ENCODE assay signal across 12 cellular contexts in genomic region chr6:141402489-141402888, GRCh38.
A peak's percentile ranks its signal among the peaks of the same experiment; 100 is the strongest.
DNase-seq lines count a peak whose midpoint lies in the region; ATAC-seq and TF ChIP-seq lines count a peak whose summit lies in the region.
"Had no signal": no experiment of that assay in that cellular context is flagged by ENCODE, and none has a peak within 500 bp of the region (broad histone marks: within the 10 kb centered on the region; RNA-seq: fewer than 3 reads in every experiment).

No MANE protein-coding gene starts in this region.

- H4K20me1 ChIP-seq in OCI-LY1 (ENCODE audit: insufficient read depth, low read length), result no peaks in the 10 kb centered on the region

- in situ Hi-C loops in gastrocnemius medialis (cut with MboI; ENCODE audit: low sequenced_read_pairs in 4 of 4), result no loop called here

- H3K27me3 ChIP-seq in OCI-LY1 (ENCODE audit: insufficient read depth, low read length) (no peaks in the 10 kb centered on the region), heart right ventricle (no peaks in the 10 kb centered on the region), gastrocnemius medialis (no peaks in the 10 kb centered on the region)

- H3K9me3 ChIP-seq in OCI-LY1 (ENCODE audit: low read length) (peaks cover 4% of the 10 kb centered on the region; the same call in 1 of the 2 replicates), heart right ventricle (peaks cover 0 to 10% (median 0%) of the 10 kb centered on the region in 11 donors), gastrocnemius medialis (no peaks in the 10 kb centered on the region)

- TF ChIP-seq CTCF in 22Rv1 (IDR thresholded peaks at IDR 0.05) (no peak), OCI-LY1 (IDR thresholded peaks at IDR 0.05; ENCODE audit: low read length) (no peak), heart right ventricle (IDR thresholded peaks at IDR 0.05) (no peak), gastrocnemius medialis (IDR thresholded peaks at IDR 0.05 in 4 of 5, conservative IDR thresholded peaks at IDR 0.05 in 1 of 5) (no peak), type B pancreatic cell (conservative IDR thresholded peaks at IDR 0.05) (no peak)

- H2AFZ ChIP-seq in OCI-LY1 (ENCODE audit: low read length), result peak overlapping the region; percentile 50; the same call in 1 of the 2 replicates

- no peaks in the 10 kb centered on the region for H3K9me3 Mint-ChIP-seq in type B pancreatic cell

- H3K27me3 Mint-ChIP-seq in type B pancreatic cell, result peaks cover 3% of the 10 kb centered on the region

- no peak overlapping the region for H3K4me3 ChIP-seq in OCI-LY1 (ENCODE audit: low read depth, low read length, poor library complexity, severe bottlenecking)
- peak overlapping the region in 7 of 10 donors; percentile 23 to 49 (median 37) for H3K4me3 ChIP-seq in heart right ventricle
- H3K4me3 ChIP-seq in gastrocnemius medialis, result peak overlapping the region; percentile 35 to 50 (median 42)

- DNase-seq in heart right ventricle (no peak), gastrocnemius medialis (no peak), type B pancreatic cell (ENCODE audit: extremely low spot score, unreplicated experiment) (no peak), Ammon's horn (ENCODE audit: low spot score) (no peak)
- DNase-seq: NCI-H187, NCI-H69, OCI-M1 had no signal

- peaks cover 34% of the 10 kb centered on the region for H3K4me1 ChIP-seq in OCI-LY1 (ENCODE audit: insufficient read depth, low read length, severe bottlenecking)
- peaks cover 0 to 22% (median 8%) of the 10 kb centered on the region in 9 donors for H3K4me1 ChIP-seq in heart right ventricle
- H3K4me1 ChIP-seq in gastrocnemius medialis, result peaks cover 19 to 29% of the 10 kb centered on the region in 2 donors

- no peak overlapping the region for H3K4me3 Mint-ChIP-seq in type B pancreatic cell
- H3K4me3 Mint-ChIP-seq: IgD-negative memory B cell had no signal

- no peak overlapping the region for H3K27ac Mint-ChIP-seq in type B pancreatic cell

- H3K79me2 ChIP-seq in OCI-LY1 (ENCODE audit: insufficient read depth, low read length), result no peaks in the 10 kb centered on the region

- H3K9ac ChIP-seq in OCI-LY1 (ENCODE audit: low read length), result no peak overlapping the region

- no peaks in the 10 kb centered on the region for H3F3A ChIP-seq in OCI-LY1 (ENCODE audit: insufficient read depth, low read length)

- H3K36me3 Mint-ChIP-seq in type B pancreatic cell, result no peaks in the 10 kb centered on the region
- H3K36me3 Mint-ChIP-seq: IgD-negative memory B cell had no signal

- H3K4me1 Mint-ChIP-seq in type B pancreatic cell (ENCODE audit: unreplicated experiment), result no peaks in the 10 kb centered on the region

- 25 to 45% methylated on average over 2 of the region's 2 CpGs for WGBS in heart right ventricle, 2 donors

- no peak for TF ChIP-seq POLR2A in gastrocnemius medialis (IDR thresholded peaks at IDR 0.05)

- intact Hi-C loops in heart right ventricle (cut with DNase I), result loop anchor here in 3 of 10 donors (2.0 to 10.0 kb wide), 5 partner anchors 42 to 628 kb away; no protein-coding TSS in a partner anchor
- intact Hi-C loops in gastrocnemius medialis (cut with DNase I; ENCODE audit: low total_unique reads), result no loop called here

- H3K36me3 ChIP-seq in OCI-LY1 (ENCODE audit: insufficient read depth, low read length) (no peaks in the 10 kb centered on the region), heart right ventricle (no peaks in the 10 kb centered on the region), gastrocnemius medialis (no peaks in the 10 kb centered on the region)

- H3K27ac ChIP-seq in 22Rv1 (peak overlapping the region; percentile 76; the same call in 1 of the 2 replicates), OCI-LY1 (ENCODE audit: low read depth, low read length, poor library complexity, severe bottlenecking) (peak overlapping the region; percentile 36), heart right ventricle (peak overlapping the region; percentile 49 to 85 (median 80)), gastrocnemius medialis (peak overlapping the region; percentile 76 to 90 (median 86))

- 0 out of 2 replicates have a peak overlapping the region, but pooled peaks have one; percentile 36 for H3K4me2 ChIP-seq in OCI-LY1 (ENCODE audit: low read length)

- ATAC-seq in heart right ventricle (peak; percentile 66 to 93 (median 89)), gastrocnemius medialis (peak; percentile 78 to 79), GM19452 (IDR thresholded peaks at IDR 0.05; ENCODE audit: unreplicated experiment) (no peak), GM19397 (IDR thresholded peaks at IDR 0.05; ENCODE audit: unreplicated experiment) (no peak)

- H3K9me2 ChIP-seq in OCI-LY1 (ENCODE audit: low read depth, low read length), result no peaks in the 10 kb centered on the region

Comparison
In these comparisons a context has a peak if more than half of its experiments do, and no peak if none do; other contexts are left out.
1. ATAC-seq: peak in heart right ventricle (8 of 8) and gastrocnemius medialis (2 of 2); none in GM19452 (single experiment) and GM19397 (single experiment).
2. Peak in every context shown above with its lines, with median percentiles within 50 percentile points of each other: H3K27ac ChIP-seq.